In genomic region chr18:58915006-58915799, GRCh38 we compare ENCODE assay signal across 16 cellular contexts. TPM values are rescaled to one million over a fixed set of nuclear protein-coding genes. Genes with fewer than 3 reads are reported as not detected.
DNase-seq lines count a peak whose midpoint lies in the region; ATAC-seq and TF ChIP-seq lines count a peak whose summit lies in the region.
"Had no signal": no experiment of that assay in that cellular context is flagged by ENCODE, and none has a peak within 500 bp of the region (broad histone marks: within the 10 kb centered on the region; RNA-seq: fewer than 3 reads in every experiment).

No MANE protein-coding gene starts in this region.

- TF ChIP-seq CTCF in HEK293 (tag by site-specific recombination; IDR thresholded peaks at IDR 0.05) = no peak
- TF ChIP-seq CTCF in ascending aorta (IDR thresholded peaks at IDR 0.05) = no peak

- peaks cover 0 to 7% of the 10 kb centered on the region in 2 experiments; a peak in 1 of 3 replicates for H3K36me3 ChIP-seq in HEK293 (ENCODE audit: control insufficient read depth in 2 of 2, insufficient read depth in 1 of 2, low read length in 2 of 2)
- peaks cover 11 to 23% of the 10 kb centered on the region in 2 donors for H3K36me3 ChIP-seq in ascending aorta

- no peak for ATAC-seq in stimulated activated memory B cell treated with anti-CD40 and anti-IgM and Interleukin-4, amounts not matched to agents 10 μg/mL and 1 μg/mL and 100 μg/mL, for 72 hours

- peak overlapping the region; percentile 69 for H3K27ac Mint-ChIP-seq in stimulated activated memory B cell treated with anti-CD40 and anti-IgM and Interleukin-4, amounts not matched to agents 10 μg/mL and 1 μg/mL and 100 μg/mL, for 72 hours
- H3K27ac Mint-ChIP-seq: T-helper 2 cell treated with Interferon-gamma antibody and Interleukin-4, amounts not matched to agents 5 μg/mL and 100 μg/mL, for 36 hours had no signal

- H3K4me1 ChIP-seq in HEK293 (ENCODE audit: control insufficient read depth, insufficient read depth, low read length) = no peaks in the 10 kb centered on the region
- peaks cover 5 to 48% of the 10 kb centered on the region in 2 donors for H3K4me1 ChIP-seq in ascending aorta

- DNase-seq in ascending aorta (ENCODE audit: low spot score in 2 of 2) = no peak
- no peak for DNase-seq in GM19240 (ENCODE audit: insufficient read length, low spot score)
- DNase-seq in posterior vena cava (ENCODE audit: low spot score) = no peak
- no peak for DNase-seq in NAMALWA (ENCODE audit: low spot score)
- DNase-seq in NCI-H128 (lab: John Stamatoyannopoulos, UW; ENCODE audit: unreplicated experiment) = no peak
- DNase-seq: activated CD4-positive, alpha-beta T cell treated with anti-CD3 and anti-CD28 coated beads, Interleukin-2, amount 50 U/mL, for 4 hours; activated effector memory CD4-positive, alpha-beta T cell treated with Interleukin-2 at 50 U/mL for 16 hours; NCI-H226; nucleus accumbens; PC-9; stimulated activated CD4-positive, alpha-beta T cell treated with anti-CD3 and anti-CD28 coated beads, Interleukin-1b, Interleukin-23, amount 100 ng/mL, for 48 hours; stimulated activated naive CD4-positive, alpha-beta T cell had no signal

- H3K27me3 ChIP-seq in ascending aorta = no peaks in the 10 kb centered on the region
- H3K27me3 ChIP-seq in layer of hippocampus (ENCODE audit: control insufficient read depth, insufficient read depth, low read length) = no peaks in the 10 kb centered on the region

- peaks cover 85% of the 10 kb centered on the region for H3K36me3 Mint-ChIP-seq in stimulated activated memory B cell treated with anti-CD40 and anti-IgM and Interleukin-4, amounts not matched to agents 10 μg/mL and 1 μg/mL and 100 μg/mL, for 72 hours

- CTCF ChIA-PET in HEK293 (lab: Yijun Ruan, JAX) = interaction anchor here (0.5 kb wide), 1 partner anchor 120 kb away, joined by 4 read pairs; no protein-coding TSS in a partner anchor

- H3K4me1 Mint-ChIP-seq in stimulated activated memory B cell treated with anti-CD40 and anti-IgM and Interleukin-4, amounts not matched to agents 10 μg/mL and 1 μg/mL and 100 μg/mL, for 72 hours = peaks cover 51% of the 10 kb centered on the region

- H3K9me3 ChIP-seq in HEK293 (ENCODE audit: control insufficient read depth, insufficient read depth, low read depth, low read length) (no peaks in the 10 kb centered on the region), ascending aorta (no peaks in the 10 kb centered on the region)

- POLR2A ChIA-PET in HEK293 (lab: Yijun Ruan, JAX) = no interaction called here

- H3K4me3 ChIP-seq in HEK293 (ENCODE audit: low read depth, low read length) (no peak overlapping the region), ascending aorta (no peak overlapping the region)
- H3K4me3 ChIP-seq: PC-9 had no signal

- intact Hi-C loops in ascending aorta (cut with DNase I) (loop anchor here (2.0 kb wide), 2 partner anchors 76 to 138 kb away; no protein-coding TSS in a partner anchor), posterior vena cava (cut with DNase I) (no loop called here)

- no peaks in the 10 kb centered on the region for H3K9me3 Mint-ChIP-seq in stimulated activated memory B cell treated with anti-CD40 and anti-IgM and Interleukin-4, amounts not matched to agents 10 μg/mL and 1 μg/mL and 100 μg/mL, for 72 hours
- H3K9me3 Mint-ChIP-seq: T-helper 2 cell treated with Interferon-gamma antibody and Interleukin-4, amounts not matched to agents 5 μg/mL and 100 μg/mL, for 36 hours had no signal

- H3K4me3 Mint-ChIP-seq in stimulated activated memory B cell treated with anti-CD40 and anti-IgM and Interleukin-4, amounts not matched to agents 10 μg/mL and 1 μg/mL and 100 μg/mL, for 72 hours = no peak overlapping the region
- H3K4me3 Mint-ChIP-seq: T-helper 2 cell treated with Interferon-gamma antibody and Interleukin-4, amounts not matched to agents 5 μg/mL and 100 μg/mL, for 36 hours had no signal

- H3K27ac ChIP-seq in HEK293 (ENCODE audit: extremely low read depth, low read depth, low read length) (no peak overlapping the region), ascending aorta (peak overlapping the region; percentile 92 to 98), layer of hippocampus (ENCODE audit: low read depth, low read length) (peak overlapping the region; percentile 55)
- H3K27ac ChIP-seq: PC-9 had no signal

- no peaks in the 10 kb centered on the region for H3K27me3 Mint-ChIP-seq in stimulated activated memory B cell treated with anti-CD40 and anti-IgM and Interleukin-4, amounts not matched to agents 10 μg/mL and 1 μg/mL and 100 μg/mL, for 72 hours

TF ChIP-seq in HEK293, 187 proteins besides CTCF, POLR2A, EP300 and RAD21:
- TF ChIP-seq ZNF449 (tag by site-specific recombination; IDR thresholded peaks at IDR 0.05) = peak; percentile 64; the same call in 1 of the 2 replicates
- TF ChIP-seq ZNF221 (tag by site-specific recombination; IDR thresholded peaks at IDR 0.05; ENCODE audit: borderline replicate concordance) = no peak
TF ChIP-seq in HEK293: peak in this region for 1.

RNA-seq across cellular contexts. Expression of gene ZNF532, which starts 50.5 kb away (rescaled TPM):
- total RNA-seq in ascending aorta (161 TPM), posterior vena cava (10 to 100 TPM; 79.1 to 83.6 TPM)
